11 cellular contexts compared by ENCODE assay signal in genomic region chr9:129351058-129351641, GRCh38.
DNase-seq lines count a peak whose midpoint lies in the region; ATAC-seq, FAIRE-seq and TF ChIP-seq lines count a peak whose summit lies in the region.
"Had no signal": no experiment of that assay in that cellular context is flagged by ENCODE, and none has a peak within 500 bp of the region (broad histone marks: within the 10 kb centered on the region; RNA-seq: fewer than 3 reads in every experiment).

No MANE protein-coding gene starts in this region.

- no peaks in the 10 kb centered on the region for H3K27me3 ChIP-seq in ectodermal cell (ENCODE audit: control insufficient read depth, insufficient read depth, low read length, poor library complexity, severe bottlenecking)
- no peaks in the 10 kb centered on the region for H3K27me3 ChIP-seq in right lobe of liver

- peaks cover 32% of the 10 kb centered on the region for H3K4me1 Mint-ChIP-seq in nephron
- peaks cover 13% of the 10 kb centered on the region for H3K4me1 Mint-ChIP-seq in activated naive CD8-positive, alpha-beta T cell treated with anti-CD3 and anti-CD28 coated beads for 36 hours

- ATAC-seq in A549 (no peak), right lobe of liver (no peak)

- CTCF ChIA-PET in A549 (lab: Yijun Ruan, JAX): interaction anchor here (1.1 kb wide), 1 partner anchor 77 kb away, joined by 4 read pairs; no protein-coding TSS in a partner anchor

- H3K9me3 Mint-ChIP-seq in nephron: peaks cover 4% of the 10 kb centered on the region
- peaks cover 8% of the 10 kb centered on the region for H3K9me3 Mint-ChIP-seq in activated naive CD8-positive, alpha-beta T cell treated with anti-CD3 and anti-CD28 coated beads for 36 hours

- 66% methylated on average over 12 of the region's 14 CpGs for WGBS in A549 (ENCODE audit: missing lambda C conversion rate)
- 3% methylated on average over 14 of the region's 14 CpGs for WGBS in ectodermal cell, 2 experiments
- 26% methylated on average over 11 of the region's 14 CpGs for WGBS in right lobe of liver (ENCODE audit: insufficient coverage, low coverage, low lambda C conversion rate, missing lambda C conversion rate)

- H3K36me3 ChIP-seq in ectodermal cell (ENCODE audit: control insufficient read depth, insufficient read depth, low read length) (no peaks in the 10 kb centered on the region), right lobe of liver (no peaks in the 10 kb centered on the region)
- H3K36me3 ChIP-seq: left lung had no signal

- H3K4me3 ChIP-seq in A549 (no peak overlapping the region; the same call in 1 of the 3 replicates), ectodermal cell (ENCODE audit: insufficient read depth, low read depth, low read length) (peak overlapping the region; percentile 3), right lobe of liver (no peak overlapping the region)

- POLR2A ChIA-PET in A549 (lab: Yijun Ruan, JAX): no interaction called here

- FAIRE-seq in A549 (lab: Jason Lieb, UNC): no peak

- H3K36me3 Mint-ChIP-seq in nephron (ENCODE audit: low read depth): no peaks in the 10 kb centered on the region
- H3K36me3 Mint-ChIP-seq in activated naive CD8-positive, alpha-beta T cell treated with anti-CD3 and anti-CD28 coated beads for 36 hours: no peaks in the 10 kb centered on the region

- TF ChIP-seq CTCF in A549 (IDR thresholded peaks at IDR 0.05) (no peak), nephron (IDR thresholded peaks at IDR 0.05; ENCODE audit: unreplicated experiment in 3 of 3) (no peak), right lobe of liver (IDR thresholded peaks at IDR 0.05) (no peak)

- H3K4me3 Mint-ChIP-seq in nephron: peak overlapping the region in 2 of 3 experiments; percentile 56 to 81
- no peak overlapping the region for H3K4me3 Mint-ChIP-seq in activated naive CD8-positive, alpha-beta T cell treated with anti-CD3 and anti-CD28 coated beads for 36 hours

- H3K27ac Mint-ChIP-seq in nephron: peak overlapping the region; percentile 87 to 96 (median 96)
- H3K27ac Mint-ChIP-seq in activated naive CD8-positive, alpha-beta T cell treated with anti-CD3 and anti-CD28 coated beads for 36 hours: no peak overlapping the region

- TF ChIP-seq RAD21 in A549 (conservative IDR thresholded peaks at IDR 0.05 in 1 of 2, IDR thresholded peaks at IDR 0.05 in 1 of 2): no peak; a peak in 1 of 5 replicates

- DNase-seq in A549 (ENCODE audit: low read depth in 1 of 2, low spot score in 1 of 2): no peak
- peak; percentile 46 for DNase-seq in NCI-H2227 (lab: John Stamatoyannopoulos, UW; ENCODE audit: unreplicated experiment)
- no peak for DNase-seq in activated naive CD8-positive, alpha-beta T cell treated with anti-CD3 and anti-CD28 coated beads for 36 hours
- DNase-seq in activated CD4-positive, alpha-beta T cell treated with anti-CD3 and anti-CD28 coated beads, Interleukin-2, amount 50 U/mL, for 1 hour: no peak
- DNase-seq in T-helper 9 cell: no peak
- no peak for DNase-seq in right lobe of liver
- DNase-seq: activated CD4-positive, alpha-beta T cell treated with anti-CD3 and anti-CD28 coated beads, Interleukin-2, amount 50 U/mL, for 4 hours; AML-193 had no signal

- H3K4me1 ChIP-seq in A549 (peaks cover 68% of the 10 kb centered on the region), ectodermal cell (ENCODE audit: control insufficient read depth, insufficient read depth, low read length) (peaks cover 29% of the 10 kb centered on the region), right lobe of liver (peaks cover 0 to 6% (median under 1%) of the 10 kb centered on the region in 4 donors)

- H3K4me2 ChIP-seq in A549: peak overlapping the region; percentile 99

- no peaks in the 10 kb centered on the region for H3K27me3 Mint-ChIP-seq in nephron (ENCODE audit: low read depth)
- H3K27me3 Mint-ChIP-seq in activated naive CD8-positive, alpha-beta T cell treated with anti-CD3 and anti-CD28 coated beads for 36 hours: peaks cover 4% of the 10 kb centered on the region

- intact Hi-C loops in right lobe of liver (cut with DNase I): no loop called here

- TF ChIP-seq POLR2A in A549 (IDR thresholded peaks at IDR 0.05; ENCODE audit: low read length): no peak
- TF ChIP-seq POLR2A in right lobe of liver (IDR thresholded peaks at IDR 0.05): no peak

- H3K27ac ChIP-seq in A549: peak overlapping the region; percentile 98 to 99
- H3K27ac ChIP-seq in ectodermal cell (ENCODE audit: insufficient read depth, low read depth, low read length, poor library complexity, severe bottlenecking): peak overlapping the region; percentile 81
- no peak overlapping the region for H3K27ac ChIP-seq in right lobe of liver

- peaks cover 12% of the 10 kb centered on the region for H3K9me3 ChIP-seq in A549
- H3K9me3 ChIP-seq in ectodermal cell (ENCODE audit: control insufficient read depth, low read length): no peaks in the 10 kb centered on the region
- peaks cover 0 to 5% (median 2%) of the 10 kb centered on the region in 4 donors for H3K9me3 ChIP-seq in right lobe of liver

- no peak for TF ChIP-seq EP300 in A549 (IDR thresholded peaks at IDR 0.05)

TF ChIP-seq in A549, 52 proteins besides CTCF, POLR2A, EP300 and RAD21:
- TF ChIP-seq RFX5 (IDR thresholded peaks at IDR 0.05): no peak
- no peak for TF ChIP-seq BHLHE40 (IDR thresholded peaks at IDR 0.05; ENCODE audit: low read depth, low read length)
- no peak for TF ChIP-seq ESRRA (IDR thresholded peaks at IDR 0.05; ENCODE audit: borderline replicate concordance, low read length)
- no peak for TF ChIP-seq HDAC2 (IDR thresholded peaks at IDR 0.05)
- no peak for TF ChIP-seq NPAS2 (CRISPR knock-in tag; IDR thresholded peaks at IDR 0.05; ENCODE audit: borderline replicate concordance)
- TF ChIP-seq, protein P1, sequence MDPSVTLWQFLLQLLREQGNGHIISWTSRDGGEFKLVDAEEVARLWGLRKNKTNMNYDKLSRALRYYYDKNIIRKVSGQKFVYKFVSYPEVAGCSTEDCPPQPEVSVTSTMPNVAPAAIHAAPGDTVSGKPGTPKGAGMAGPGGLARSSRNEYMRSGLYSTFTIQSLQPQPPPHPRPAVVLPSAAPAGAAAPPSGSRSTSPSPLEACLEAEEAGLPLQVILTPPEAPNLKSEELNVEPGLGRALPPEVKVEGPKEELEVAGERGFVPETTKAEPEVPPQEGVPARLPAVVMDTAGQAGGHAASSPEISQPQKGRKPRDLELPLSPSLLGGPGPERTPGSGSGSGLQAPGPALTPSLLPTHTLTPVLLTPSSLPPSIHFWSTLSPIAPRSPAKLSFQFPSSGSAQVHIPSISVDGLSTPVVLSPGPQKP (IDR thresholded peaks at IDR 0.05; ENCODE audit: low read depth, low read length): no peak
- no peak for TF ChIP-seq RCOR1 (IDR thresholded peaks at IDR 0.05; ENCODE audit: low read depth, low read length)
- no peak for TF ChIP-seq MAFK (IDR thresholded peaks at IDR 0.05; ENCODE audit: partially characterized antibody)
- no peak for TF ChIP-seq FOXS1 (CRISPR knock-in tag; IDR thresholded peaks at IDR 0.05)
- TF ChIP-seq FOSL2 (IDR thresholded peaks at IDR 0.05): no peak
- no peak for TF ChIP-seq FOSL2 (CRISPR knock-in tag; IDR thresholded peaks at IDR 0.05)
- TF ChIP-seq, protein P2, sequence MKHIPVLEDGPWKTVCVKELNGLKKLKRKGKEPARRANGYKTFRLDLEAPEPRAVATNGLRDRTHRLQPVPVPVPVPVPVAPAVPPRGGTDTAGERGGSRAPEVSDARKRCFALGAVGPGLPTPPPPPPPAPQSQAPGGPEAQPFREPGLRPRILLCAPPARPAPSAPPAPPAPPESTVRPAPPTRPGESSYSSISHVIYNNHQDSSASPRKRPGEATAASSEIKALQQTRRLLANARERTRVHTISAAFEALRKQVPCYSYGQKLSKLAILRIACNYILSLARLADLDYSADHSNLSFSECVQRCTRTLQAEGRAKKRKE (CRISPR knock-in tag; IDR thresholded peaks at IDR 0.05; ENCODE audit: low read depth): no peak
- TF ChIP-seq JUN (IDR thresholded peaks at IDR 0.05): no peak
- no peak for TF ChIP-seq MYC (IDR thresholded peaks at IDR 0.05; ENCODE audit: borderline replicate concordance, low read length)
- no peak for TF ChIP-seq ZNF302 (CRISPR knock-in tag; IDR thresholded peaks at IDR 0.05)
- TF ChIP-seq TP53 (CRISPR knock-in tag; IDR thresholded peaks at IDR 0.05): no peak
- no peak for TF ChIP-seq CHD4 (IDR thresholded peaks at IDR 0.05; ENCODE audit: borderline replicate concordance)

Comparison
In these comparisons a context has a peak if more than half of its experiments do, and no peak if none do; other contexts are left out.
1. H3K27ac ChIP-seq: peak in A549 (2 of 2) and ectodermal cell (single experiment); none in right lobe of liver (0 of 3).